1 cellular context compared by ENCODE assay signal in the genomic region with DNA sequence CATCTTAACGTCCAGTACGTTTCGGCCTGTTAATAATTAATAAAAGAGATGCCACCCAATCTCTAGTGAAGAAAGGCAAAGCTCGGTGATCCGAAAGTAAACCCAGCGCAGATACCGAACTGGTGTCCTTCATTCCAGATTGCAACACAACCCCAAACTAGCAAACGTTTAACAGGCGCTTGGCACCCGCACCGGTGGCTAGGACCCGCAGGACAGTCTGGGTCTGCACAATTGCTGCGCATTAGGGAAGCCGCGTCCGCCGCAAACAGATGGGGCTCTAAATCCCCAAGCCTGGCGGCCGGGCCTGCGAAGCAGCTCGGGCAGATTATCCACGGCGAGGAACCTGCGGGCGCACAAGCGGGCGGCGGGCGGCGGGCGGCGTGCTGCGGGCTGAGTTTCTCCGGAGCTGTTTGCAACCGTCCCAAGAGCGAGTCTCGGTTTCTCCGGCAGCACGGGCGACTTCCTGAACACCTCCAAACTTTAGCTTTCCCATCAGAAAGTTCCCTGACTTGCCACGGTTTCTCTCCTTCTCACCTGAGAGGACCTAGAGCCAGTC.
A peak's percentile ranks its signal among the peaks of the same experiment; 100 is the strongest.
TF ChIP-seq lines count a peak whose summit lies in the region.

No MANE protein-coding gene starts in this region.

TF ChIP-seq in HepG2, 621 proteins besides CTCF, POLR2A, EP300 and RAD21 (continued from another document):
- TF ChIP-seq, protein P1, sequence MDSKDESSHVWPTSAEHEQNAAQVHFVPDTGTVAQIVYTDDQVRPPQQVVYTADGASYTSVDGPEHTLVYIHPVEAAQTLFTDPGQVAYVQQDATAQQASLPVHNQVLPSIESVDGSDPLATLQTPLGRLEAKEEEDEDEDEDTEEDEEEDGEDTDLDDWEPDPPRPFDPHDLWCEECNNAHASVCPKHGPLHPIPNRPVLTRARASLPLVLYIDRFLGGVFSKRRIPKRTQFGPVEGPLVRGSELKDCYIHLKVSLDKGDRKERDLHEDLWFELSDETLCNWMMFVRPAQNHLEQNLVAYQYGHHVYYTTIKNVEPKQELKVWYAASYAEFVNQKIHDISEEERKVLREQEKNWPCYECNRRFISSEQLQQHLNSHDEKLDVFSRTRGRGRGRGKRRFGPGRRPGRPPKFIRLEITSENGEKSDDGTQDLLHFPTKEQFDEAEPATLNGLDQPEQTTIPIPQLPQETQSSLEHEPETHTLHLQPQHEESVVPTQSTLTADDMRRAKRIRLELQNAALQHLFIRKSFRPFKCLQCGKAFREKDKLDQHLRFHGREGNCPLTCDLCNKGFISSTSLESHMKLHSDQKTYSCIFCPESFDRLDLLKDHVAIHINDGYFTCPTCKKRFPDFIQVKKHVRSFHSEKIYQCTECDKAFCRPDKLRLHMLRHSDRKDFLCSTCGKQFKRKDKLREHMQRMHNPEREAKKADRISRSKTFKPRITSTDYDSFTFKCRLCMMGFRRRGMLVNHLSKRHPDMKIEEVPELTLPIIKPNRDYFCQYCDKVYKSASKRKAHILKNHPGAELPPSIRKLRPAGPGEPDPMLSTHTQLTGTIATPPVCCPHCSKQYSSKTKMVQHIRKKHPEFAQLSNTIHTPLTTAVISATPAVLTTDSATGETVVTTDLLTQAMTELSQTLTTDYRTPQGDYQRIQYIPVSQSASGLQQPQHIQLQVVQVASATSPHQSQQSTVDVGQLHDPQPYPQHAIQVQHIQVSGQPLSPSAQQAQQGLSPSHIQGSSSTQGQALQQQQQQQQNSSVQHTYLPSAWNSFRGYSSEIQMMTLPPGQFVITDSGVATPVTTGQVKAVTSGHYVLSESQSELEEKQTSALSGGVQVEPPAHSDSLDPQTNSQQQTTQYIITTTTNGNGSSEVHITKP (CRISPR knock-in tag; IDR thresholded peaks at IDR 0.05; ENCODE audit: low read depth) = no peak
- TF ChIP-seq MTF1 (CRISPR knock-in tag; IDR thresholded peaks at IDR 0.05) (0 out of 2 replicates have a peak, but pooled peaks have one; percentile 33), ELF4 (CRISPR knock-in tag; IDR thresholded peaks at IDR 0.05; ENCODE audit: borderline replicate concordance) (no peak), CAMTA2 (CRISPR knock-in tag; IDR thresholded peaks at IDR 0.05; ENCODE audit: borderline replicate concordance) (no peak), ZNF383 (CRISPR knock-in tag; IDR thresholded peaks at IDR 0.05; ENCODE audit: borderline replicate concordance) (no peak), ZNF776 (CRISPR knock-in tag; IDR thresholded peaks at IDR 0.05) (0 out of 2 replicates have a peak, but pooled peaks have one; percentile 14), HNF4G (IDR thresholded peaks at IDR 0.05; ENCODE audit: borderline replicate concordance, low read depth, low read length) (no peak), HNF4G (CRISPR knock-in tag; IDR thresholded peaks at IDR 0.05; ENCODE audit: borderline replicate concordance, low read depth) (no peak), CEBPB (IDR thresholded peaks at IDR 0.05; ENCODE audit: borderline replicate concordance, low read depth, low read length) (peak; percentile 95), SETDB1 (CRISPR knock-in tag; IDR thresholded peaks at IDR 0.05; ENCODE audit: borderline replicate concordance) (no peak), ZNF777 (CRISPR knock-in tag; IDR thresholded peaks at IDR 0.05) (peak; percentile 57; the same call in 1 of the 2 replicates), FOXJ3 (CRISPR knock-in tag; IDR thresholded peaks at IDR 0.05; ENCODE audit: borderline replicate concordance) (peak; percentile 55; the same call in 1 of the 2 replicates), ZNF431 (CRISPR knock-in tag; IDR thresholded peaks at IDR 0.05; ENCODE audit: borderline replicate concordance, low read depth) (no peak), ZNF510 (CRISPR knock-in tag; IDR thresholded peaks at IDR 0.05; ENCODE audit: low read depth) (no peak), ONECUT2 (CRISPR knock-in tag; IDR thresholded peaks at IDR 0.05) (peak; percentile 46; the same call in 1 of the 2 replicates), ZNF562 (CRISPR knock-in tag; IDR thresholded peaks at IDR 0.05; ENCODE audit: borderline replicate concordance) (no peak)
- TF ChIP-seq, protein P2, sequence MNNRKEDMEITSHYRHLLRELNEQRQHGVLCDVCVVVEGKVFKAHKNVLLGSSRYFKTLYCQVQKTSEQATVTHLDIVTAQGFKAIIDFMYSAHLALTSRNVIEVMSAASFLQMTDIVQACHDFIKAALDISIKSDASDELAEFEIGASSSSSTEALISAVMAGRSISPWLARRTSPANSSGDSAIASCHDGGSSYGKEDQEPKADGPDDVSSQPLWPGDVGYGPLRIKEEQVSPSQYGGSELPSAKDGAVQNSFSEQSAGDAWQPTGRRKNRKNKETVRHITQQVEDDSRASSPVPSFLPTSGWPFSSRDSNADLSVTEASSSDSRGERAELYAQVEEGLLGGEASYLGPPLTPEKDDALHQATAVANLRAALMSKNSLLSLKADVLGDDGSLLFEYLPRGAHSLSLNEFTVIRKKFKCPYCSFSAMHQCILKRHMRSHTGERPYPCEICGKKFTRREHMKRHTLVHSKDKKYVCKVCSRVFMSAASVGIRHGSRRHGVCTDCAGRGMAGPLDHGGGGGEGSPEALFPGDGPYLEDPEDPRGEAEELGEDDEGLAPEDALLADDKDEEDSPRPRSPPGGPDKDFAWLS (CRISPR knock-in tag; IDR thresholded peaks at IDR 0.05; ENCODE audit: borderline replicate concordance) = no peak
- TF ChIP-seq, protein P3, sequence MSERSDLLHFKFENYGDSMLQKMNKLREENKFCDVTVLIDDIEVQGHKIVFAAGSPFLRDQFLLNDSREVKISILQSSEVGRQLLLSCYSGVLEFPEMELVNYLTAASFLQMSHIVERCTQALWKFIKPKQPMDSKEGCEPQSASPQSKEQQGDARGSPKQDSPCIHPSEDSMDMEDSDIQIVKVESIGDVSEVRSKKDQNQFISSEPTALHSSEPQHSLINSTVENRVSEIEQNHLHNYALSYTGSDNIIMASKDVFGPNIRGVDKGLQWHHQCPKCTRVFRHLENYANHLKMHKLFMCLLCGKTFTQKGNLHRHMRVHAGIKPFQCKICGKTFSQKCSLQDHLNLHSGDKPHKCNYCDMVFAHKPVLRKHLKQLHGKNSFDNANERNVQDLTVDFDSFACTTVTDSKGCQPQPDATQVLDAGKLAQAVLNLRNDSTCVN (CRISPR knock-in tag; IDR thresholded peaks at IDR 0.05; ENCODE audit: borderline replicate concordance) = 0 out of 2 replicates have a peak, but pooled peaks have one; percentile 39
- TF ChIP-seq, protein P4, sequence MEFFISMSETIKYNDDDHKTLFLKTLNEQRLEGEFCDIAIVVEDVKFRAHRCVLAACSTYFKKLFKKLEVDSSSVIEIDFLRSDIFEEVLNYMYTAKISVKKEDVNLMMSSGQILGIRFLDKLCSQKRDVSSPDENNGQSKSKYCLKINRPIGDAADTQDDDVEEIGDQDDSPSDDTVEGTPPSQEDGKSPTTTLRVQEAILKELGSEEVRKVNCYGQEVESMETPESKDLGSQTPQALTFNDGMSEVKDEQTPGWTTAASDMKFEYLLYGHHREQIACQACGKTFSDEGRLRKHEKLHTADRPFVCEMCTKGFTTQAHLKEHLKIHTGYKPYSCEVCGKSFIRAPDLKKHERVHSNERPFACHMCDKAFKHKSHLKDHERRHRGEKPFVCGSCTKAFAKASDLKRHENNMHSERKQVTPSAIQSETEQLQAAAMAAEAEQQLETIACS (CRISPR knock-in tag; IDR thresholded peaks at IDR 0.05) = no peak
TF ChIP-seq in HepG2: peak in this region for 214.
